Comparison of ENCODE assay signal across 1 cellular context in the genomic region with DNA sequence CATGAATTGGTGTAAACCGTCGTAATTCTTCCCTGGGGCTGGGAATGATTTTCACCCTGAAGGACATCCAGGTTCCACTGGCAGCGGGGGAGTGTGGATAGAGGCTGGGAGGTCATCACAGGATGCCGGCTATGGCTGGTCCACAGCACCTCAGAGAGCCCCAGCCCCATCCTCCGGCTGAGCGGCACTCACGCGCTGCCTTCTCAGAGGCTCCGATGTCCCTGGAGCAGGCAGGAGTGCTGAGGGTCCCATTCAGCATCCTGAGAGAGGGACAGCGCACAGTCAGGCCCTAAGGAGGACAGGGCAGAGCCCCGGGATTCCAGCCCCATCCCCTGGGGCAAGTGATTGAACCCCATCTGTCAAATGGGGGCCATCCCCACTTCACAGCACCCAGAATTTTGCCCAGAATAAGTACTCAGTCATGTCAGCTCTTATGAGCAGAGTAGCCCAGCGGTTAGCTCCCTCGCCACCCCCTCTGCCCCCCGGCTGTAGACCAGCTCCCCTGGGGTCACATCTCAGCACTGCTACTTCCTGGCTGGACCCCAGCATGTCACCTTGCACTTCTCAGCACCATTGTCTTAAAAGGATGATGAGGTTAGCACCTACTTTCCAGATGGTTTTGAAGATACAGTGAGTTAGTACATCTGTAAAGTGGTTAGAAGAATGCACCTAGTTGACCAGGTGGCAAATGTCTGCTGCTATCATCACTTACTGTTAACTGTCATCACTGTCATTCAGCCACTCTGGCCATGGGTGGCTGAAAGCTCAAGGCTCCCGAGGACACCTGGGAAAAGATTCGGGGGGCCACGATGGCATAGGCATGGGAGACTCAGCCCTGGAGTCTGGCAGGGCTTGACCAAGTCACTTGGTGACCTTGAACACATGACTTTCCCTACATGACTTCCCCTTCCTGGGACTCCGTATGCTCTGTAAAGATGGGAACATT.
TF ChIP-seq lines count a peak whose summit lies in the region.

No MANE protein-coding gene starts in this region.

TF ChIP-seq in A549, 52 proteins besides CTCF, POLR2A, EP300 and RAD21 (continued from another document):
- TF ChIP-seq, protein P1, sequence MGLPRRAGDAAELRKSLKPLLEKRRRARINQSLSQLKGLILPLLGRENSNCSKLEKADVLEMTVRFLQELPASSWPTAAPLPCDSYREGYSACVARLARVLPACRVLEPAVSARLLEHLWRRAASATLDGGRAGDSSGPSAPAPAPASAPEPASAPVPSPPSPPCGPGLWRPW (IDR thresholded peaks at IDR 0.05), result no peak
- TF ChIP-seq MAFK (IDR thresholded peaks at IDR 0.05; ENCODE audit: partially characterized antibody) (no peak), ZFP36 (IDR thresholded peaks at IDR 0.05; ENCODE audit: borderline replicate concordance, partially characterized antibody) (no peak), SREBF2 (IDR thresholded peaks at IDR 0.05) (no peak), FOXS1 (CRISPR knock-in tag; IDR thresholded peaks at IDR 0.05) (no peak), CHD4 (IDR thresholded peaks at IDR 0.05; ENCODE audit: borderline replicate concordance) (no peak), RFX5 (IDR thresholded peaks at IDR 0.05) (no peak), HEYL (CRISPR knock-in tag; IDR thresholded peaks at IDR 0.05) (no peak), CEBPB (IDR thresholded peaks at IDR 0.05) (no peak), SMC3 (IDR thresholded peaks at IDR 0.05) (no peak)
- TF ChIP-seq, protein P2, sequence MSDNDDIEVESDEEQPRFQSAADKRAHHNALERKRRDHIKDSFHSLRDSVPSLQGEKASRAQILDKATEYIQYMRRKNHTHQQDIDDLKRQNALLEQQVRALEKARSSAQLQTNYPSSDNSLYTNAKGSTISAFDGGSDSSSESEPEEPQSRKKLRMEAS (IDR thresholded peaks at IDR 0.05), result no peak
